In the genomic region with DNA sequence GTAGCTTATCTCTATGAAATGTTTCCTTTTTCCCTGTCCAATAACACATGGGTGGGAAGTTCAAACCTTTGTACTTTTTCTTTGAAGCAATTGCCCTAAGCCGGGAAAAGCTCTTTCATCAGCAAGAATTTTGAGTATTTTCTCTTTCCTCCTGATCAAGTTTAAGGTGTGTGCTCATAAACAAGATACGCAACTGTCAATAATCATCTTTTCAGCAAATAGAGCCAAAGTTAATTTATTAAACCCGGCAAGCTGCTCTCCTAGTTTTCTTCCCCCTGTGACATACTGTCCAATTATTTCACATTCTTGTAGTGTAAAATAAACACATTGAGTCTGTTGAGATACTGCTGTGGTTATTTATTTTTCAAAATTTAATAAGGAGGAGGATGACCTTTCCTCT, we compare ENCODE assay signal across 15 cellular contexts.
"Had no signal": no experiment of that assay in that cellular context is flagged by ENCODE, and none has a peak within 500 bp of the region (broad histone marks: within the 10 kb centered on the region; RNA-seq: fewer than 3 reads in every experiment).

No MANE protein-coding gene starts in this region.

- H3K27ac ChIP-seq: gastrocnemius medialis, heart left ventricle, lower lobe of right lung, psoas muscle, right lobe of liver, spleen, testis had no signal

- H3K4me1 ChIP-seq: gastrocnemius medialis, psoas muscle, right lobe of liver, testis had no signal

- H3K36me3 ChIP-seq: gastrocnemius medialis, heart left ventricle, lower lobe of right lung, right lobe of liver, spleen had no signal

- ATAC-seq: effector memory CD8-positive, alpha-beta T cell; gastrocnemius medialis; heart left ventricle; psoas muscle had no signal

- H3K9me3 ChIP-seq: gastrocnemius medialis, heart left ventricle, lower lobe of right lung, psoas muscle, right lobe of liver, spleen, testis had no signal

- H3K4me3 ChIP-seq: gastrocnemius medialis, heart left ventricle, lower lobe of right lung, psoas muscle, right lobe of liver, testis had no signal

- H3K27me3 ChIP-seq: gastrocnemius medialis, heart left ventricle, right lobe of liver, spleen, testis had no signal

- DNase-seq: activated CD4-positive, CD25-positive, alpha-beta regulatory T cell treated with anti-CD3 and anti-CD28 coated beads, Interleukin-2, amount 50 U/mL, for 72 hours; activated naive CD4-positive, alpha-beta T cell treated with Interleukin-2 at 50 U/mL for 16 hours; anterior cingulate cortex; cerebellar nuclear complex; effector memory CD8-positive, alpha-beta T cell; gastrocnemius medialis; heart left ventricle; immature natural killer cell; left cardiac atrium; lower lobe of right lung; psoas muscle; right lobe of liver; spleen; T-helper 9 cell; testis had no signal
